ENCODE assay signal across 1 cellular context in genomic region chr19:53903055-53903680, GRCh38.
TF ChIP-seq lines count a peak whose summit lies in the region.

No MANE protein-coding gene starts in this region.

TF ChIP-seq in SK-N-SH, 30 proteins besides CTCF, POLR2A, EP300 and RAD21 (continued from another document):
- TF ChIP-seq REST (IDR thresholded peaks at IDR 0.05; ENCODE audit: low read depth, low read length), result peak; percentile 97
- no peak for TF ChIP-seq SIN3A (IDR thresholded peaks at IDR 0.05; ENCODE audit: borderline replicate concordance, low read depth, low read length)
- TF ChIP-seq FOSL2 (IDR thresholded peaks at IDR 0.05; ENCODE audit: borderline replicate concordance, low read depth), result no peak
- no peak for TF ChIP-seq GATA2 (CRISPR knock-in tag; IDR thresholded peaks at IDR 0.05)
